Comparison of ENCODE assay signal across 10 cellular contexts in genomic region chr4:6183740-6184139, GRCh38. TPM values are rescaled to one million over a fixed set of nuclear protein-coding genes. Genes with fewer than 3 reads are reported as not detected.
DNase-seq lines count a peak whose midpoint lies in the region; ATAC-seq lines count a peak whose summit lies in the region.
"Had no signal": no experiment of that assay in that cellular context is flagged by ENCODE, and none has a peak within 500 bp of the region (broad histone marks: within the 10 kb centered on the region; RNA-seq: fewer than 3 reads in every experiment).

No MANE protein-coding gene starts in this region.

- H3K9me3 Mint-ChIP-seq in activated naive CD4-positive, alpha-beta T cell treated with anti-CD3 and anti-CD28 coated beads, Interleukin-2, amount 10 ng/mL, durations not matched to agents 7 days and 5 days: peaks cover 11% of the 10 kb centered on the region

- CTCF ChIA-PET in activated naive CD4-positive, alpha-beta T cell treated with anti-CD3 and anti-CD28 coated beads, Interleukin-2, amount 10 ng/mL, durations not matched to agents 7 days and 5 days (lab: Charles Lee): no interaction called here

- H3K4me3 Mint-ChIP-seq in activated naive CD4-positive, alpha-beta T cell treated with anti-CD3 and anti-CD28 coated beads, Interleukin-2, amount 10 ng/mL, durations not matched to agents 7 days and 5 days: no peak overlapping the region

- intact Hi-C loops in posterior vena cava (cut with DNase I): no loop called here
- intact Hi-C loops in left colon (cut with DNase I, micrococcal nuclease): no loop called here

- no peak overlapping the region for H3K4me3 ChIP-seq in MG63

- H3K27ac Mint-ChIP-seq in activated naive CD4-positive, alpha-beta T cell treated with anti-CD3 and anti-CD28 coated beads, Interleukin-2, amount 10 ng/mL, durations not matched to agents 7 days and 5 days: peak overlapping the region; percentile 72

- no peaks in the 10 kb centered on the region for H3K27me3 ChIP-seq in MG63

- H3K36me3 Mint-ChIP-seq in activated naive CD4-positive, alpha-beta T cell treated with anti-CD3 and anti-CD28 coated beads, Interleukin-2, amount 10 ng/mL, durations not matched to agents 7 days and 5 days: peaks cover 12% of the 10 kb centered on the region

- peaks cover 59% of the 10 kb centered on the region for H3K4me1 Mint-ChIP-seq in activated naive CD4-positive, alpha-beta T cell treated with anti-CD3 and anti-CD28 coated beads, Interleukin-2, amount 10 ng/mL, durations not matched to agents 7 days and 5 days

- no peak for DNase-seq in activated naive CD4-positive, alpha-beta T cell treated with anti-CD3 and anti-CD28 coated beads, Interleukin-2, amount 10 ng/mL, durations not matched to agents 7 days and 5 days
- no peak for DNase-seq in activated naive CD4-positive, alpha-beta T cell (lab: John Stamatoyannopoulos, UW)
- DNase-seq in posterior vena cava (ENCODE audit: low spot score) (peak; percentile 10), SIG-M5 (lab: John Stamatoyannopoulos, UW) (no peak), MG63 (no peak), left colon (no peak)
- DNase-seq: KBM-7, OCI-M1 had no signal

- no peaks in the 10 kb centered on the region for H3K36me3 ChIP-seq in MG63

- H3K27me3 Mint-ChIP-seq in activated naive CD4-positive, alpha-beta T cell treated with anti-CD3 and anti-CD28 coated beads, Interleukin-2, amount 10 ng/mL, durations not matched to agents 7 days and 5 days: peaks cover 4% of the 10 kb centered on the region

- no peaks in the 10 kb centered on the region for H3K9me3 ChIP-seq in MG63

- ATAC-seq in GM21576 (IDR thresholded peaks at IDR 0.05; ENCODE audit: unreplicated experiment) (peak; percentile 28), HG03520 (IDR thresholded peaks at IDR 0.05; ENCODE audit: unreplicated experiment) (peak; percentile 46), left colon (no peak)

RNA-seq across cellular contexts. Expression of gene JAKMIP1, which starts 16.6 kb away (rescaled TPM):
- under 1 TPM; 0.14 TPM for total RNA-seq in posterior vena cava
- total RNA-seq in MG63 (2014; rRNA removed; shearing (Covaris generic); ENCODE audit: low replicate concordance): not detected in 2 replicates
- total RNA-seq in left colon: under 1 TPM; 0.37 to 0.42 TPM
